ENCODE assay signal across 8 cellular contexts in the genomic region with DNA sequence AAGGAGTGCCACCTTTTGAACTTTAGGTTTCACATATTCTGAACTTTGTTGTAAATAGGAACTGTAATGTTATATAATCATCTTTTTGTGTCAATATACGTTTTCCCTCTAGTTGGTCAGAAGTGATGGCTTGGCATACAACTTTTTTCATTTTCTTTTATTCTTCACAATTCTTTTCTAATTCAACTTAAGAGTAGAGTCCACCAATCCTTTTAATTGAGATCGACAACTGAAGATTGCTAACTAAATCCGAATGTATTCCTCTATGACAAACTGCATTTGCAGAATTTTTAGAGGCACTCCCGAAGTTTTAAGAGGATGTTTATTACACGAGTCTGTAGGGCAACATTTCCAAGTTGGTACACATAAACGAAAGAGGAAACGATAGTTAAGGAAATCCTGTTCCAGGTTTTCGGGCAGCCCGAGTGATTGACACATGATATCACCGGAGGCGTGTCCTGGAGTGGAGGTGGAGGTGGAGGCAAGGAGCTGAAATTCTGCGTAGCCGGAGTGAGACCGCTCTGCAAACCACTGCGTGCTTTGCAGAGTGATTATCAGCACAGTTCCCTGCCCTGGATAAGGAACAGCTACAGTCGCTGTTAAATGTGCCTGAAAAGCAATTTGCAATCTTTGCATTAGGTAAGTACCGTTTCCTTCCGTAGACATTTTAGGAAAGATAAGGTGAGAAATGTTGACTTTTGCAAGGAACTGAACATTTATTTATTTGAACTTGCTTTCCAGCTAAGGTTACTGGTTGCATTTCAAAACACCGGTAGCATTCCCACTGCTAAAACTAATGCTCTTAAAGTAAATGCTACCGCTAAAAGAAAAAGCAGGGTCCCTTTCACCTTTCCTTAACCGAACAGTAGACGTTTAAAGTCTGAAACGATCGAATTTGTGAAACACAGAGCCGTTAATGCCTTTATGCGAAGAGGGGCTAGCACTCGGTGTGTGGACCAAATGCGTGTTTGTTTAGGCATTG. TPM values are rescaled to one million over a fixed set of nuclear protein-coding genes. Genes with fewer than 3 reads are reported as not detected.
DNase-seq lines count a peak whose midpoint lies in the region; ATAC-seq and TF ChIP-seq lines count a peak whose summit lies in the region.

A gene with protein sequence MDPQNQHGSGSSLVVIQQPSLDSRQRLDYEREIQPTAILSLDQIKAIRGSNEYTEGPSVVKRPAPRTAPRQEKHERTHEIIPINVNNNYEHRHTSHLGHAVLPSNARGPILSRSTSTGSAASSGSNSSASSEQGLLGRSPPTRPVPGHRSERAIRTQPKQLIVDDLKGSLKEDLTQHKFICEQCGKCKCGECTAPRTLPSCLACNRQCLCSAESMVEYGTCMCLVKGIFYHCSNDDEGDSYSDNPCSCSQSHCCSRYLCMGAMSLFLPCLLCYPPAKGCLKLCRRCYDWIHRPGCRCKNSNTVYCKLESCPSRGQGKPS (plus strand): TSS at position 502 of the 982 bp plus-strand sequence. CDS start 4,797 bp downstream, outside the sequence.

- DNase-seq in BE2C (peak; percentile 79), NCI-H748 (lab: John Stamatoyannopoulos, UW; ENCODE audit: unreplicated experiment) (peak; percentile 84), dermis blood vessel endothelial cell (peak; percentile 96), left lobe of liver (ENCODE audit: low spot score) (peak; percentile 91)
- DNase-seq in activated CD4-positive, alpha-beta T cell treated with anti-CD3 and anti-CD28 coated beads, Interleukin-2, amount 50 U/mL, for 24 hours (ENCODE audit: low read depth in 1 of 2, low spot score in 1 of 2): peak; percentile 31 to 72
- DNase-seq in stimulated activated CD4-positive, alpha-beta T cell treated with anti-CD3 and anti-CD28 coated beads, Interleukin-2, amount 100 ng/mL, for 24 hours: peak; percentile 74 to 79

- ATAC-seq in GM19372 (IDR thresholded peaks at IDR 0.05; ENCODE audit: low read depth, unreplicated experiment) (peak; percentile 38), HG03520 (IDR thresholded peaks at IDR 0.05; ENCODE audit: unreplicated experiment) (peak; percentile 54), left lobe of liver (peak; percentile 73)

- H3K4me3 ChIP-seq in BE2C (ENCODE audit: low read depth, low read length): peak within 1 kb of the TSS; percentile 54

- H3K4me1 ChIP-seq in BE2C: no peaks in the 10 kb centered on the region

- H3K27me3 ChIP-seq in BE2C: peaks cover 73% of the 10 kb centered on the region

- no peaks in the 10 kb centered on the region for H3K9me3 ChIP-seq in BE2C

- no peaks in the 10 kb centered on the region for H3K36me3 ChIP-seq in BE2C

- no peak for TF ChIP-seq CTCF in BE2C (IDR thresholded peaks at IDR 0.05; ENCODE audit: low read depth, low read length)

RNA-seq across cellular contexts. Expression of the gene that starts here (rescaled TPM):
- polyA plus RNA-seq in BE2C (2012; ENCODE audit: insufficient read depth, insufficient read length, low read depth): not detected
- 27.2 and 43.7 TPM in 2 replicates for total RNA-seq in dermis blood vessel endothelial cell
- 15.0 TPM for total RNA-seq in left lobe of liver

Comparison
In these comparisons a context has a peak if more than half of its experiments do, and no peak if none do; other contexts are left out.
1. Peak in every context shown above with its lines: DNase-seq, ATAC-seq and H3K4me3 ChIP-seq.